In genomic region chr20:63531686-63532448, GRCh38 we compare ENCODE assay signal across 26 cellular contexts. TPM values are rescaled to one million over a fixed set of nuclear protein-coding genes. Genes with fewer than 3 reads are reported as not detected.
DNase-seq lines count a peak whose midpoint lies in the region; ATAC-seq, FAIRE-seq and TF ChIP-seq lines count a peak whose summit lies in the region.
"Had no signal": no experiment of that assay in that cellular context is flagged by ENCODE, and none has a peak within 500 bp of the region (broad histone marks: within the 10 kb centered on the region; RNA-seq: fewer than 3 reads in every experiment).

No MANE protein-coding gene starts in this region.

- peaks cover 0 to 3% of the 10 kb centered on the region in 2 experiments for H4K20me1 ChIP-seq in H1 (replicated peaks in 1 of 2; ENCODE audit: control insufficient read depth in 1 of 2, insufficient read depth in 2 of 2, low read length in 2 of 2)

- no peaks in the 10 kb centered on the region for H3K36me3 Mint-ChIP-seq in activated CD4-positive, alpha-beta T cell treated with anti-CD3 and anti-CD28 coated beads for 36 hours (ENCODE audit: low read depth)
- no peaks in the 10 kb centered on the region for H3K36me3 Mint-ChIP-seq in effector memory CD8-positive, alpha-beta T cell (ENCODE audit: insufficient read depth)
- H3K36me3 Mint-ChIP-seq: CD4-positive, CD25-positive, alpha-beta regulatory T cell had no signal

- no peak overlapping the region for H3K27ac ChIP-seq in HEK293 (ENCODE audit: extremely low read depth, low read depth, low read length)
- no peak overlapping the region for H3K27ac ChIP-seq in H1 (ENCODE audit: low read depth, low read length)
- H3K27ac ChIP-seq in neuronal stem cell (replicated peaks; ENCODE audit: low read length), result peak overlapping the region; percentile 21
- H3K27ac ChIP-seq: GM23248, heart right ventricle, thoracic aorta had no signal

- H4K8ac ChIP-seq in H1 (ENCODE audit: extremely low read depth, insufficient read depth, low read length) (no peak overlapping the region; the same call in 1 of the 2 replicates), neuronal stem cell (ENCODE audit: low read depth, low read length) (no peak overlapping the region)

- H2BK15ac ChIP-seq in H1 (ENCODE audit: low read length) (0 out of 2 replicates have a peak overlapping the region, but pooled peaks have one; percentile 5), neuronal stem cell (ENCODE audit: low read length) (no peak overlapping the region)

- no peak overlapping the region for H3K27ac Mint-ChIP-seq in activated CD4-positive, alpha-beta T cell treated with anti-CD3 and anti-CD28 coated beads for 36 hours
- no peak overlapping the region for H3K27ac Mint-ChIP-seq in effector memory CD8-positive, alpha-beta T cell
- H3K27ac Mint-ChIP-seq: activated B cell treated with CpG ODN at 0.5 μM for 24 hours; activated T-helper 1 cell treated with anti-CD3 and anti-CD28 coated beads, Interleukin-12 subunit alpha, Interleukin-12 subunit beta, Interleukin-2, Interleukin-4 antibody, amounts not matched to agents 30 ng/mL and 10 ng/mL and 1 ng/mL, durations not matched to agents 14 hours and 24 hours and 36 hours; CD4-positive, CD25-positive, alpha-beta regulatory T cell; memory B cell; nephron progenitor cell had no signal

- no peaks in the 10 kb centered on the region for H3K9me3 ChIP-seq in HEK293 (ENCODE audit: control insufficient read depth, insufficient read depth, low read depth, low read length)
- H3K9me3 ChIP-seq in H1 (ENCODE audit: insufficient read depth in 2 of 2, low read depth in 1 of 2, low read length in 1 of 2), result no peaks in the 10 kb centered on the region
- peaks cover 0 to 2% of the 10 kb centered on the region in 2 donors for H3K9me3 ChIP-seq in neuronal stem cell (replicated peaks in 1 of 2; ENCODE audit: control insufficient read depth in 2 of 2, insufficient read depth in 1 of 2, low read depth in 1 of 2, low read length in 2 of 2)
- H3K9me3 ChIP-seq: esophagus squamous epithelium, heart right ventricle, thoracic aorta had no signal

- peak overlapping the region; percentile 92; the same call in 1 of the 2 replicates for H2BK20ac ChIP-seq in H1 (ENCODE audit: low read length)

- peak overlapping the region; percentile 60; the same call in 1 of the 2 replicates for H2BK12ac ChIP-seq in H1 (ENCODE audit: low read depth, low read length)
- no peak overlapping the region for H2BK12ac ChIP-seq in neuronal stem cell (ENCODE audit: low read length)

- H3K18ac ChIP-seq in H1 (ENCODE audit: extremely low read depth, low read length) (no peak overlapping the region), neuronal stem cell (ENCODE audit: low read length) (peak overlapping the region; percentile 15)

- H2BK120ac ChIP-seq in H1 (replicated peaks; ENCODE audit: low read depth, low read length) (no peak overlapping the region), neuronal stem cell (ENCODE audit: low read depth, low read length) (no peak overlapping the region)

- H4K5ac ChIP-seq in H1 (ENCODE audit: insufficient read length, low read depth, low read length), result no peak overlapping the region

- TF ChIP-seq CTCF in HEK293 (tag by site-specific recombination; IDR thresholded peaks at IDR 0.05) (no peak), H1 (IDR thresholded peaks at IDR 0.05; ENCODE audit: control extremely low read depth in 1 of 3, insufficient read depth in 1 of 3, low read depth in 1 of 3, low read length in 3 of 3) (no peak), lower leg skin (IDR thresholded peaks at IDR 0.05) (peak in 1 of 3 donors; percentile 59)

- TF ChIP-seq RAD21 in H1 (IDR thresholded peaks at IDR 0.05 in 1 of 2, conservative IDR thresholded peaks at IDR 0.05 in 1 of 2; ENCODE audit: low read depth in 2 of 2, low read length in 2 of 2), result no peak

- POLR2A ChIA-PET in activated CD4-positive, alpha-beta T cell treated with anti-CD3 and anti-CD28 coated beads for 36 hours (lab: Charles Lee), result no interaction called here
- POLR2A ChIA-PET in HEK293 (lab: Yijun Ruan, JAX) (interaction anchor here (0.7 kb wide), 1 partner anchor 126 kb away, joined by 3 read pairs; the partner anchor contains the start of gene RTEL1), H1 (lab: Charles Lee; ENCODE audit: partially characterized antibody) (interaction anchor here (1.2 to 7.8 kb wide), 2 partner anchors 10 to 30 kb away, joined by 3 to 59 read pairs; partner anchors contain the start of gene PPDPF)

- no peaks in the 10 kb centered on the region for H3K79me2 ChIP-seq in H1 (ENCODE audit: control insufficient read depth in 1 of 2, insufficient read depth in 2 of 2, low read length in 2 of 2)

- H4K91ac ChIP-seq in H1 (replicated peaks; ENCODE audit: insufficient read length, low read length), result peak overlapping the region; percentile 55
- H4K91ac ChIP-seq in neuronal stem cell (ENCODE audit: low read depth, low read length, poor library complexity), result peak overlapping the region; percentile 67

- H2AFZ ChIP-seq in H1 (ENCODE audit: low read length) (no peak overlapping the region), neuronal stem cell (ENCODE audit: low read length) (no peak overlapping the region)
- H2AFZ ChIP-seq: GM23248 had no signal

- ATAC-seq in activated CD4-positive, alpha-beta T cell treated with anti-CD3 and anti-CD28 coated beads for 36 hours, result no peak
- ATAC-seq in effector memory CD8-positive, alpha-beta T cell (replicated peaks), result no peak
- ATAC-seq: heart right ventricle had no signal

- CTCF ChIA-PET in activated CD4-positive, alpha-beta T cell treated with anti-CD3 and anti-CD28 coated beads for 36 hours (lab: Charles Lee), result no interaction called here
- CTCF ChIA-PET in HEK293 (lab: Yijun Ruan, JAX) (interaction anchor here (0.7 kb wide), 1 partner anchor 589 kb away, joined by 3 read pairs; no protein-coding TSS in a partner anchor), H1 (lab: Charles Lee; ENCODE audit: partially characterized antibody) (interaction anchor here (1.1 to 1.5 kb wide), 4 partner anchors 9 to 223 kb away, joined by 3 to 5 read pairs (median 3); no protein-coding TSS in a partner anchor)

- intact Hi-C loops in activated CD4-positive, alpha-beta T cell treated with anti-CD3 and anti-CD28 coated beads for 36 hours (cut with DNase I, micrococcal nuclease), result loop anchor here in 1 of 2 experiments (10.0 kb wide), 2 partner anchors 333 to 533 kb away; partner anchors contain the start of genes ABHD16B, TCEA2 and TPD52L2
- intact Hi-C loops in lower leg skin (cut with DNase I; ENCODE audit: low total_unique reads), result no loop called here

- H3K4me3 ChIP-seq in HEK293 (ENCODE audit: low read depth, low read length), result no peak overlapping the region
- H3K4me3 ChIP-seq in H1 (ENCODE audit: extremely low read depth in 1 of 4, insufficient read depth in 2 of 4, low read depth in 3 of 4, low read length in 4 of 4), result no peak overlapping the region
- peak overlapping the region in 1 of 2 donors; percentile 43 for H3K4me3 ChIP-seq in neuronal stem cell (ENCODE audit: low read length in 2 of 2)
- no peak overlapping the region for H3K4me3 ChIP-seq in lower leg skin (ENCODE audit: low read depth, poor library complexity, severe bottlenecking)
- H3K4me3 ChIP-seq: esophagus squamous epithelium, GM23248, heart right ventricle, thoracic aorta had no signal

- H3K79me1 ChIP-seq in H1 (ENCODE audit: low read depth, low read length) (no peaks in the 10 kb centered on the region; the same call in 1 of the 2 replicates), neuronal stem cell (ENCODE audit: low read depth, low read length) (peaks cover 6% of the 10 kb centered on the region)

- H3K4ac ChIP-seq in H1 (replicated peaks; ENCODE audit: insufficient read length, low read depth, low read length) (peak overlapping the region; percentile 53), neuronal stem cell (ENCODE audit: low read length) (no peak overlapping the region)

- no peak for TF ChIP-seq EP300 in H1 (IDR thresholded peaks at IDR 0.05; ENCODE audit: borderline replicate concordance in 1 of 2, low read depth in 2 of 2, low read length in 2 of 2)

- WGBS in H1 (ENCODE audit: extremely low coverage in 1 of 2, insufficient coverage in 1 of 2, insufficient read length in 1 of 2, insufficient replicate concordance in 2 of 2, low coverage in 1 of 2, low lambda C conversion rate in 2 of 2, missing lambda C conversion rate in 1 of 2), 2 experiments, result 92% methylated on average over 27 of the region's 27 CpGs; no CpG with 5 or more reads in 1 of the 2 experiments
- no CpG with 5 or more reads among the region's 27 CpGs for WGBS in neuronal stem cell (ENCODE audit: extremely low coverage in 2 of 2, insufficient read length in 2 of 2, insufficient replicate concordance in 1 of 2), 2 donors
- WGBS in lower leg skin, 2 donors, result 73% methylated on average over 26 to 27 of the region's 27 CpGs

- H3K56ac ChIP-seq in H1 (replicated peaks; ENCODE audit: insufficient read length, low read depth, low read length), result peak overlapping the region; percentile 77

- H3K36me3 ChIP-seq in HEK293 (ENCODE audit: control insufficient read depth in 2 of 2, insufficient read depth in 1 of 2, low read length in 2 of 2) (no peaks in the 10 kb centered on the region), H1 (ENCODE audit: control insufficient read depth in 2 of 4, insufficient read depth in 4 of 4, low read length in 3 of 4) (no peaks in the 10 kb centered on the region), neuronal stem cell (replicated peaks in 1 of 2; ENCODE audit: control insufficient read depth in 2 of 2, insufficient read depth in 2 of 2, low read length in 2 of 2) (peaks cover 0 to 2% of the 10 kb centered on the region in 2 donors)
- H3K36me3 ChIP-seq: heart right ventricle, thoracic aorta had no signal

- no peaks in the 10 kb centered on the region for H3K27me3 Mint-ChIP-seq in activated CD4-positive, alpha-beta T cell treated with anti-CD3 and anti-CD28 coated beads for 36 hours
- H3K27me3 Mint-ChIP-seq in effector memory CD8-positive, alpha-beta T cell, result no peaks in the 10 kb centered on the region
- H3K27me3 Mint-ChIP-seq: activated B cell treated with CpG ODN at 0.5 μM for 24 hours had no signal

- peaks cover 3% of the 10 kb centered on the region; the same call in 1 of the 2 replicates for H3K23me2 ChIP-seq in H1 (ENCODE audit: low read depth, low read length)

- peaks cover 8% of the 10 kb centered on the region for H3K4me1 Mint-ChIP-seq in activated CD4-positive, alpha-beta T cell treated with anti-CD3 and anti-CD28 coated beads for 36 hours
- peaks cover 3 to 6% of the 10 kb centered on the region in 2 donors for H3K4me1 Mint-ChIP-seq in effector memory CD8-positive, alpha-beta T cell (ENCODE audit: low read depth in 2 of 2)

- peak overlapping the region; percentile 55 for H2BK5ac ChIP-seq in H1 (ENCODE audit: low read depth, low read length)
- H2BK5ac ChIP-seq in neuronal stem cell (ENCODE audit: low read length), result no peak overlapping the region

- H3K23ac ChIP-seq in H1 (ENCODE audit: insufficient read length) (no peak overlapping the region), neuronal stem cell (ENCODE audit: low read depth, low read length, poor library complexity) (peak overlapping the region; percentile 22)

- TF ChIP-seq POLR2A in H1 (IDR thresholded peaks at IDR 0.05; ENCODE audit: control extremely low read depth in 1 of 2, low read depth in 2 of 2, low read length in 2 of 2) (no peak), lower leg skin (IDR thresholded peaks at IDR 0.05) (no peak)

- H2AK5ac ChIP-seq in H1 (ENCODE audit: low read depth, low read length) (peak overlapping the region; percentile 83; the same call in 1 of the 2 replicates), neuronal stem cell (ENCODE audit: low read depth, low read length) (no peak overlapping the region)

- FAIRE-seq in H1 (lab: Jason Lieb, UNC), result no peak
- FAIRE-seq: GM18507 had no signal

- H3K9me3 Mint-ChIP-seq in activated CD4-positive, alpha-beta T cell treated with anti-CD3 and anti-CD28 coated beads for 36 hours (ENCODE audit: low read depth), result no peaks in the 10 kb centered on the region
- no peaks in the 10 kb centered on the region for H3K9me3 Mint-ChIP-seq in effector memory CD8-positive, alpha-beta T cell
- H3K9me3 Mint-ChIP-seq: activated B cell treated with CpG ODN at 0.5 μM for 24 hours; activated T-helper 1 cell treated with anti-CD3 and anti-CD28 coated beads, Interleukin-12 subunit alpha, Interleukin-12 subunit beta, Interleukin-2, Interleukin-4 antibody, amounts not matched to agents 30 ng/mL and 10 ng/mL and 1 ng/mL, durations not matched to agents 14 hours and 24 hours and 36 hours; CD4-positive, CD25-positive, alpha-beta regulatory T cell; nephron progenitor cell had no signal

- H3K4me2 ChIP-seq in H1 (ENCODE audit: insufficient read depth in 1 of 2, low read depth in 2 of 2, low read length in 2 of 2), result no peak overlapping the region
- H3K4me2 ChIP-seq in neuronal stem cell (ENCODE audit: insufficient read depth, low read length, poor library complexity, severe bottlenecking), result no peak overlapping the region

- H3K27me3 ChIP-seq in H1 (replicated peaks in 1 of 4; ENCODE audit: control insufficient read depth in 3 of 4, extremely low read depth in 1 of 4, insufficient read depth in 3 of 4, low read length in 3 of 4) (no peaks in the 10 kb centered on the region), neuronal stem cell (ENCODE audit: control insufficient read depth in 3 of 3, insufficient read depth in 3 of 3, low read depth in 1 of 3, low read length in 3 of 3) (no peaks in the 10 kb centered on the region)

- no peak overlapping the region for H3K9ac ChIP-seq in H1 (replicated peaks in 1 of 4; ENCODE audit: extremely low read depth in 1 of 4, low read depth in 3 of 4, low read length in 3 of 4)
- H3K9ac ChIP-seq in neuronal stem cell (ENCODE audit: low read depth, low read length, poor library complexity), result peak overlapping the region; percentile 39
- H3K9ac ChIP-seq: GM23248 had no signal

- DNase-seq in activated CD4-positive, alpha-beta T cell treated with anti-CD3 and anti-CD28 coated beads for 36 hours, result peak; percentile 3
- DNase-seq in activated CD4-positive, alpha-beta T cell treated with anti-CD3 and anti-CD28 coated beads for 4 hours, result no peak
- DNase-seq in H1 (ENCODE audit: low read depth in 1 of 2, low spot score in 2 of 2) (peak in 1 of 2 experiments; percentile 44), neuronal stem cell (ENCODE audit: low spot score) (no peak), KG1 (lab: John Stamatoyannopoulos, UW) (no peak), lower leg skin (ENCODE audit: low spot score in 2 of 2) (no peak)
- DNase-seq in effector memory CD8-positive, alpha-beta T cell, result no peak
- DNase-seq: amniotic stem cell; CD4-positive, CD25-positive, alpha-beta regulatory T cell; central memory CD4-positive, alpha-beta T cell; DMS79 treated with DMSO at 0.1 percent for 48 hours; esophagus squamous epithelium; GM23248; heart right ventricle; NCI-H2029; NCI-H510A; nephron progenitor cell had no signal

- H3K4me1 ChIP-seq in HEK293 (ENCODE audit: control insufficient read depth, insufficient read depth, low read length), result no peaks in the 10 kb centered on the region
- peaks cover 0 to 14% (median 3%) of the 10 kb centered on the region in 4 experiments; a peak in 5 of 7 replicates for H3K4me1 ChIP-seq in H1 (replicated peaks in 1 of 4; ENCODE audit: control insufficient read depth in 3 of 4, insufficient read depth in 4 of 4, low read length in 3 of 4)
- peaks cover 11 to 15% of the 10 kb centered on the region in 2 donors for H3K4me1 ChIP-seq in neuronal stem cell (ENCODE audit: control insufficient read depth in 2 of 2, insufficient read depth in 1 of 2, low read depth in 1 of 2, low read length in 2 of 2)

- H3K14ac ChIP-seq in H1 (ENCODE audit: insufficient read length) (no peak overlapping the region), neuronal stem cell (ENCODE audit: low read length) (no peak overlapping the region)

- no peak overlapping the region for H3K4me3 Mint-ChIP-seq in activated CD4-positive, alpha-beta T cell treated with anti-CD3 and anti-CD28 coated beads for 36 hours
- H3K4me3 Mint-ChIP-seq in effector memory CD8-positive, alpha-beta T cell, result no peak overlapping the region
- H3K4me3 Mint-ChIP-seq: activated B cell treated with CpG ODN at 0.5 μM for 24 hours; activated T-helper 1 cell treated with anti-CD3 and anti-CD28 coated beads, Interleukin-12 subunit alpha, Interleukin-12 subunit beta, Interleukin-2, Interleukin-4 antibody, amounts not matched to agents 30 ng/mL and 10 ng/mL and 1 ng/mL, durations not matched to agents 14 hours and 24 hours and 36 hours; memory B cell; nephron progenitor cell had no signal

RNA-seq across cellular contexts. Expression of gene PTK6, which starts 5.3 kb away (rescaled TPM):
- under 1 TPM; 0.25 to 0.48 TPM for total RNA-seq in activated CD4-positive, alpha-beta T cell treated with anti-CD3 and anti-CD28 coated beads for 36 hours
- total RNA-seq in H1 (2021; fragmentation: NEBNext Ultra II Directional; extraction: Animal tissue kit (Norgen Biotek cat#: 25700)), result 0.17 and 0.19 TPM in 2 replicates
- polyA plus RNA-seq in H1 (2011; rRNA removed), result 0.12 and 0.30 TPM in 2 replicates
- polyA plus RNA-seq in H1 (2011; cell fraction: cytosol; rRNA removed), result 0.27 TPM
- polyA plus RNA-seq in H1 (2011; cell fraction: nucleus; rRNA removed), result 0.67 TPM
- polyA plus RNA-seq in H1 (2012, experiment 1 of 2), result 0.32 to 0.41 TPM (median 0.40 TPM) in 4 replicates
- 0.25 TPM for polyA plus RNA-seq in H1 (2012, experiment 2 of 2)
- 0.08 TPM for polyA plus RNA-seq in H1 (2013, experiment 1 of 2)
- polyA plus RNA-seq in H1 (2013, experiment 2 of 2), result 0.07 TPM
- 0.12 TPM in 1 of 2 replicates, not detected in the other for polyA minus RNA-seq in H1 (2011; rRNA and poly(A)+ RNA removed)
- 0.37 TPM for polyA minus RNA-seq in H1 (2011; cell fraction: cytosol; rRNA and poly(A)+ RNA removed)
- 0.20 TPM for polyA minus RNA-seq in H1 (2011; cell fraction: nucleus; rRNA and poly(A)+ RNA removed)
- not detected for polyA plus RNA-seq in neuronal stem cell (2013, experiment 1 of 2)
- not detected for polyA plus RNA-seq in neuronal stem cell (2013, experiment 2 of 2)
- total RNA-seq in lower leg skin, result 100 to 1,000 TPM in 1 of 4 donors, 10 to 100 TPM in 3; 72.4 to 101 (median 79.9) TPM
- total RNA-seq: A673, GM23248 had no signal
- polyA plus RNA-seq: GM23248 had no signal

RNA-seq across cellular contexts. Expression of gene PPDPF, which starts 11.3 kb away (rescaled TPM):
- 100 to 1,000 TPM; 119 to 133 TPM for total RNA-seq in activated CD4-positive, alpha-beta T cell treated with anti-CD3 and anti-CD28 coated beads for 36 hours
- 125 and 138 TPM in 2 replicates for total RNA-seq in H1 (2021; fragmentation: NEBNext Ultra II Directional; extraction: Animal tissue kit (Norgen Biotek cat#: 25700))
- polyA plus RNA-seq in H1 (2011; rRNA removed), result 30.5 and 49.9 TPM in 2 replicates
- polyA plus RNA-seq in H1 (2011; cell fraction: cytosol; rRNA removed), result 13.6 TPM
- polyA plus RNA-seq in H1 (2011; cell fraction: nucleus; rRNA removed), result 40.2 TPM
- 38.8 to 127 TPM (median 112 TPM) in 4 replicates for polyA plus RNA-seq in H1 (2012, experiment 1 of 2)
- polyA plus RNA-seq in H1 (2012, experiment 2 of 2), result 66.7 TPM
- 147 TPM for polyA plus RNA-seq in H1 (2013, experiment 1 of 2)
- 151 TPM for polyA plus RNA-seq in H1 (2013, experiment 2 of 2)
- polyA minus RNA-seq in H1 (2011; rRNA and poly(A)+ RNA removed), result 2.8 and 4.9 TPM in 2 replicates
- 109 TPM for polyA minus RNA-seq in H1 (2011; cell fraction: cytosol; rRNA and poly(A)+ RNA removed)
- polyA minus RNA-seq in H1 (2011; cell fraction: nucleus; rRNA and poly(A)+ RNA removed), result 58.7 TPM
- 310 TPM for polyA plus RNA-seq in neuronal stem cell (2013, experiment 1 of 2)
- 296 TPM for polyA plus RNA-seq in neuronal stem cell (2013, experiment 2 of 2)
- total RNA-seq in lower leg skin, result 100 to 1,000 TPM; 122 to 426 (median 348) TPM

RNA-seq across cellular contexts. Expression of gene SRMS, which starts 15.7 kb away (rescaled TPM):
- total RNA-seq in activated CD4-positive, alpha-beta T cell treated with anti-CD3 and anti-CD28 coated beads for 36 hours, result not detected
- 0.29 and 0.76 TPM in 2 replicates for total RNA-seq in H1 (2021; fragmentation: NEBNext Ultra II Directional; extraction: Animal tissue kit (Norgen Biotek cat#: 25700))
- polyA plus RNA-seq in H1 (2011; rRNA removed), result 0.39 and 0.66 TPM in 2 replicates
- 0.36 TPM for polyA plus RNA-seq in H1 (2011; cell fraction: cytosol; rRNA removed)
- 2.9 TPM for polyA plus RNA-seq in H1 (2011; cell fraction: nucleus; rRNA removed)
- polyA plus RNA-seq in H1 (2012, experiment 1 of 2), result 0.23 to 0.46 TPM (median 0.39 TPM) in 4 replicates
- 0.10 TPM for polyA plus RNA-seq in H1 (2012, experiment 2 of 2)
- 0.28 TPM for polyA plus RNA-seq in H1 (2013, experiment 1 of 2)
- 0.15 TPM for polyA plus RNA-seq in H1 (2013, experiment 2 of 2)
- polyA minus RNA-seq in H1 (2011; rRNA and poly(A)+ RNA removed), result 0.10 TPM in 1 of 2 replicates, not detected in the other
- polyA minus RNA-seq in H1 (2011; cell fraction: cytosol; rRNA and poly(A)+ RNA removed), result not detected
- polyA minus RNA-seq in H1 (2011; cell fraction: nucleus; rRNA and poly(A)+ RNA removed), result 0.50 TPM
- polyA plus RNA-seq in neuronal stem cell (2013, experiment 1 of 2), result not detected
- not detected for polyA plus RNA-seq in neuronal stem cell (2013, experiment 2 of 2)
- under 1 TPM in 3 of 4 donors, not detected in 1; 0.16 to 0.59 (median 0.37) TPM for total RNA-seq in lower leg skin
- total RNA-seq: A673; activated CD8-positive, alpha-beta memory T cell treated with anti-CD3 and anti-CD28 coated beads for 36 hours; activated T-helper 1 cell treated with anti-CD3 and anti-CD28 coated beads, Interleukin-12 subunit alpha, Interleukin-12 subunit beta, Interleukin-2, Interleukin-4 antibody, amounts not matched to agents 30 ng/mL and 10 ng/mL and 1 ng/mL, durations not matched to agents 14 hours and 24 hours and 36 hours; CD4-positive, CD25-positive, alpha-beta regulatory T cell; esophagus squamous epithelium; GM23248; heart right ventricle; T-helper 1 cell treated with Interleukin-12 subunit alpha and Interleukin-12 subunit beta and Interleukin-4 antibody, amounts not matched to agents 30 ng/mL and 1 ng/mL, for 36 hours; thoracic aorta had no signal
- polyA plus RNA-seq: CD4-positive, CD25-positive, alpha-beta regulatory T cell; GM23248; heart right ventricle had no signal

RNA-seq across cellular contexts. Expression of gene FNDC11, which starts 22.1 kb away (rescaled TPM):
- total RNA-seq in activated CD4-positive, alpha-beta T cell treated with anti-CD3 and anti-CD28 coated beads for 36 hours, result under 1 TPM; 0.18 to 0.27 TPM
- 2.5 and 2.6 TPM in 2 replicates for total RNA-seq in H1 (2021; fragmentation: NEBNext Ultra II Directional; extraction: Animal tissue kit (Norgen Biotek cat#: 25700))
- 8.8 and 13.5 TPM in 2 replicates for polyA plus RNA-seq in H1 (2011; rRNA removed)
- polyA plus RNA-seq in H1 (2011; cell fraction: cytosol; rRNA removed), result 9.1 TPM
- 17.7 TPM for polyA plus RNA-seq in H1 (2011; cell fraction: nucleus; rRNA removed)
- 2.1 to 3.9 TPM (median 3.5 TPM) in 4 replicates for polyA plus RNA-seq in H1 (2012, experiment 1 of 2)
- polyA plus RNA-seq in H1 (2012, experiment 2 of 2), result 3.5 TPM
- 3.0 TPM for polyA plus RNA-seq in H1 (2013, experiment 1 of 2)
- polyA plus RNA-seq in H1 (2013, experiment 2 of 2), result 2.8 TPM
- polyA minus RNA-seq in H1 (2011; rRNA and poly(A)+ RNA removed), result 2.3 and 2.5 TPM in 2 replicates
- 4.5 TPM for polyA minus RNA-seq in H1 (2011; cell fraction: cytosol; rRNA and poly(A)+ RNA removed)
- polyA minus RNA-seq in H1 (2011; cell fraction: nucleus; rRNA and poly(A)+ RNA removed), result 7.0 TPM
- polyA plus RNA-seq in neuronal stem cell (2013, experiment 1 of 2), result 7.5 TPM
- 7.2 TPM for polyA plus RNA-seq in neuronal stem cell (2013, experiment 2 of 2)
- under 1 TPM in 2 of 4 donors, not detected in 2; 0.12 to 0.39 TPM for total RNA-seq in lower leg skin

RNA-seq across cellular contexts. Expression of gene EEF1A2, which starts 33.0 kb away (rescaled TPM):
- under 1 TPM; 0.69 to 0.81 TPM for total RNA-seq in activated CD4-positive, alpha-beta T cell treated with anti-CD3 and anti-CD28 coated beads for 36 hours
- 25.8 and 27.9 TPM in 2 replicates for total RNA-seq in H1 (2021; fragmentation: NEBNext Ultra II Directional; extraction: Animal tissue kit (Norgen Biotek cat#: 25700))
- polyA plus RNA-seq in H1 (2011; rRNA removed), result 7.4 and 17.5 TPM in 2 replicates
- polyA plus RNA-seq in H1 (2011; cell fraction: cytosol; rRNA removed), result 15.5 TPM
- 33.5 TPM for polyA plus RNA-seq in H1 (2011; cell fraction: nucleus; rRNA removed)
- polyA plus RNA-seq in H1 (2012, experiment 1 of 2), result 25.2 to 45.3 TPM (median 39.3 TPM) in 4 replicates
- polyA plus RNA-seq in H1 (2012, experiment 2 of 2), result 22.6 TPM
- 26.8 TPM for polyA plus RNA-seq in H1 (2013, experiment 1 of 2)
- polyA plus RNA-seq in H1 (2013, experiment 2 of 2), result 25.5 TPM
- 6.0 and 11.9 TPM in 2 replicates for polyA minus RNA-seq in H1 (2011; rRNA and poly(A)+ RNA removed)
- 20.6 TPM for polyA minus RNA-seq in H1 (2011; cell fraction: cytosol; rRNA and poly(A)+ RNA removed)
- polyA minus RNA-seq in H1 (2011; cell fraction: nucleus; rRNA and poly(A)+ RNA removed), result 13.6 TPM
- polyA plus RNA-seq in neuronal stem cell (2013, experiment 1 of 2), result 0.57 TPM
- polyA plus RNA-seq in neuronal stem cell (2013, experiment 2 of 2), result 0.96 TPM
- total RNA-seq in lower leg skin, result 10 to 100 TPM; 13.3 to 26.8 (median 22.9) TPM
- polyA plus RNA-seq: GM23248 had no signal

Comparison
In these comparisons a context has a peak if more than half of its experiments do, and no peak if none do; other contexts are left out.
1. RNA of gene PTK6, which starts 5.3 kb away (total RNA-seq): 72.4 to 101 TPM in lower leg skin; 0.25 to 0.48 TPM in activated CD4-positive, alpha-beta T cell treated with anti-CD3 and anti-CD28 coated beads for 36 hours and 0.17 to 0.19 TPM in H1; every median in the first group is over 10 times any median in the second.